Comparison of ENCODE assay signal across 8 cellular contexts in genomic region chr3:27632431-27633223, GRCh38.
DNase-seq lines count a peak whose midpoint lies in the region; ATAC-seq, FAIRE-seq and TF ChIP-seq lines count a peak whose summit lies in the region.

No MANE protein-coding gene starts in this region.

- CTCF ChIA-PET in activated CD4-positive, alpha-beta memory T cell treated with anti-CD3 and anti-CD28 coated beads for 36 hours (lab: Charles Lee) = interaction anchor here (0.7 to 3.7 kb wide), 15 partner anchors 10 to 696 kb away, joined by 3 to 15 read pairs (median 3); partner anchors contain the start of genes EOMES and SLC4A7
- CTCF ChIA-PET in endothelial cell of umbilical vein (lab: Charles Lee) = interaction anchor here (0.8 to 2.0 kb wide), 7 partner anchors 11 to 162 kb away, joined by 3 to 10 read pairs (median 6); no protein-coding TSS in a partner anchor

- H3K9me3 ChIP-seq in endothelial cell of umbilical vein (replicated peaks; ENCODE audit: control insufficient read depth, insufficient read depth, low read length) = no peaks in the 10 kb centered on the region
- no peaks in the 10 kb centered on the region for H3K9me3 ChIP-seq in mucosa of descending colon

- no peaks in the 10 kb centered on the region for H3K9me1 ChIP-seq in endothelial cell of umbilical vein (replicated peaks; ENCODE audit: control insufficient read depth, extremely low read depth, insufficient read depth, low read length)

- intact Hi-C loops in activated CD4-positive, alpha-beta memory T cell treated with anti-CD3 and anti-CD28 coated beads for 36 hours (cut with micrococcal nuclease) = loop anchor here (5.0 kb wide), 2 partner anchors 180 to 275 kb away; no protein-coding TSS in a partner anchor
- intact Hi-C loops in endothelial cell of umbilical vein (cut with micrococcal nuclease) (loop anchor here (1.0 kb wide), 3 partner anchors 27 to 148 kb away; partner anchors contain the start of gene SLC4A7), mucosa of descending colon (cut with DNase I, micrococcal nuclease) (no loop called here)

- peak overlapping the region; percentile 76 for H3K4me2 ChIP-seq in endothelial cell of umbilical vein (ENCODE audit: insufficient read depth, low read length)

- H3K4me1 ChIP-seq in endothelial cell of umbilical vein (ENCODE audit: control insufficient read depth, extremely low read depth, insufficient read depth, low read length) (peaks cover 34% of the 10 kb centered on the region), mucosa of descending colon (ENCODE audit: low read depth) (no peaks in the 10 kb centered on the region)

- peak overlapping the region; percentile 85 for H3K27ac Mint-ChIP-seq in activated CD4-positive, alpha-beta memory T cell treated with anti-CD3 and anti-CD28 coated beads for 36 hours

- peak overlapping the region; percentile 98 for H2AFZ ChIP-seq in endothelial cell of umbilical vein (ENCODE audit: low read depth, low read length)

- TF ChIP-seq POLR2A in endothelial cell of umbilical vein (IDR thresholded peaks at IDR 0.05; ENCODE audit: low read depth, low read length) = no peak

- peak; percentile 38 for FAIRE-seq in endothelial cell of umbilical vein (lab: Jason Lieb, UNC)

- H4K20me1 ChIP-seq in endothelial cell of umbilical vein (replicated peaks; ENCODE audit: control insufficient read depth, extremely low read depth, insufficient read depth, low read length) = no peaks in the 10 kb centered on the region

- H3K27me3 Mint-ChIP-seq in activated CD4-positive, alpha-beta memory T cell treated with anti-CD3 and anti-CD28 coated beads for 36 hours = no peaks in the 10 kb centered on the region

- TF ChIP-seq CTCF in endothelial cell of umbilical vein (IDR thresholded peaks at IDR 0.05; ENCODE audit: extremely low read depth in 1 of 2, insufficient read depth in 1 of 2, low read depth in 1 of 2, low read length in 2 of 2) = no peak
- no peak for TF ChIP-seq CTCF in mucosa of descending colon (IDR thresholded peaks at IDR 0.05)

- POLR2A ChIA-PET in activated CD4-positive, alpha-beta memory T cell treated with anti-CD3 and anti-CD28 coated beads for 36 hours (lab: Charles Lee) = interaction anchor here (0.9 to 1.1 kb wide), 2 partner anchors 42 to 148 kb away, joined by 3 to 5 read pairs; partner anchors contain the start of gene SLC4A7
- POLR2A ChIA-PET in endothelial cell of umbilical vein (lab: Charles Lee) = interaction anchor here (0.9 kb wide), 1 partner anchor 41 kb away, joined by 3 read pairs; no protein-coding TSS in a partner anchor

- no peaks in the 10 kb centered on the region for H3K9me3 Mint-ChIP-seq in activated CD4-positive, alpha-beta memory T cell treated with anti-CD3 and anti-CD28 coated beads for 36 hours

- dilution Hi-C loops in endothelial cell of umbilical vein (cut with MboI; ENCODE audit: extremely low pct_ligation_motif_present, low sequenced_read_pairs) = no loop called here

- H3K9ac ChIP-seq in endothelial cell of umbilical vein (replicated peaks; ENCODE audit: extremely low read depth, insufficient read depth, low read length) = peak overlapping the region; percentile 77

- no peaks in the 10 kb centered on the region for H3K27me3 ChIP-seq in endothelial cell of umbilical vein (ENCODE audit: control insufficient read depth in 2 of 2, insufficient read depth in 2 of 2, low read length in 2 of 2)

- ATAC-seq in HG02588 (IDR thresholded peaks at IDR 0.05; ENCODE audit: unreplicated experiment) (peak; percentile 92), mucosa of descending colon (peak; percentile 91)

- H3K4me3 ChIP-seq in endothelial cell of umbilical vein (replicated peaks in 1 of 3; ENCODE audit: insufficient read depth in 1 of 3, low read depth in 1 of 3, low read length in 3 of 3) (peak overlapping the region; percentile 32 to 59 (median 42)), mucosa of descending colon (peak overlapping the region; percentile 17)

- DNase-seq in NCI-H1105 treated with DMSO at 0.1 percent for 48 hours (lab: John Stamatoyannopoulos, UW) (peak; percentile 44), NCI-H1105 (lab: John Stamatoyannopoulos, UW) (no peak), NCI-H146 (lab: John Stamatoyannopoulos, UW) (peak; percentile 74), endothelial cell of umbilical vein (ENCODE audit: low read depth, low spot score) (peak; percentile 66), mucosa of descending colon (peak; percentile 58 to 68 (median 67))
- DNase-seq in activated CD4-positive, alpha-beta memory T cell treated with anti-CD3 and anti-CD28 coated beads for 36 hours = peak; percentile 56
- peak; percentile 15 for DNase-seq in stimulated activated CD8-positive, alpha-beta memory T cell treated with anti-CD3 and anti-CD28 coated beads, Interleukin-7, amount 100 ng/mL, for 48 hours (ENCODE audit: extremely low read depth in 1 of 2, low read depth in 1 of 2)

- H3K36me3 Mint-ChIP-seq in activated CD4-positive, alpha-beta memory T cell treated with anti-CD3 and anti-CD28 coated beads for 36 hours = no peaks in the 10 kb centered on the region

- H3K36me3 ChIP-seq in endothelial cell of umbilical vein (ENCODE audit: control insufficient read depth in 2 of 2, extremely low read depth in 1 of 2, insufficient read depth in 2 of 2, low read length in 2 of 2) (no peaks in the 10 kb centered on the region), mucosa of descending colon (ENCODE audit: low read depth) (no peaks in the 10 kb centered on the region)

- peaks cover 44% of the 10 kb centered on the region for H3K4me1 Mint-ChIP-seq in activated CD4-positive, alpha-beta memory T cell treated with anti-CD3 and anti-CD28 coated beads for 36 hours (ENCODE audit: low read depth)

- H3K27ac ChIP-seq in endothelial cell of umbilical vein (ENCODE audit: insufficient read depth, low read depth, low read length) = peak overlapping the region; percentile 80

- peak overlapping the region; percentile 83 for H3K4me3 Mint-ChIP-seq in activated CD4-positive, alpha-beta memory T cell treated with anti-CD3 and anti-CD28 coated beads for 36 hours

- no peaks in the 10 kb centered on the region for H3K79me2 ChIP-seq in endothelial cell of umbilical vein (ENCODE audit: control insufficient read depth, insufficient read depth, low read length)

- BruUV-seq in endothelial cell of umbilical vein (replicated peaks; lab: Mats Ljungman, UMichigan) = TSS peak; percentile 67

TF ChIP-seq in endothelial cell of umbilical vein, 7 proteins besides CTCF, POLR2A, EP300 and RAD21:
- TF ChIP-seq POLR2AphosphoS5 (IDR thresholded peaks at IDR 0.05; ENCODE audit: insufficient read depth, low read depth, low read length) = peak; percentile 14
- TF ChIP-seq GATA2 (IDR thresholded peaks at IDR 0.05; ENCODE audit: insufficient read depth, insufficient read length, low read depth, low read length) = no peak

Comparison
In these comparisons a context has a peak if more than half of its experiments do, and no peak if none do; other contexts are left out.
1. intact Hi-C loops: an anchor here in activated CD4-positive, alpha-beta memory T cell treated with anti-CD3 and anti-CD28 coated beads for 36 hours (5.0 kb wide) and endothelial cell of umbilical vein (1.0 kb wide); none called in mucosa of descending colon.